1 cellular context compared by ENCODE assay signal in genomic region chr17:7853693-7854043, GRCh38.
TF ChIP-seq lines count a peak whose summit lies in the region.

No MANE protein-coding gene starts in this region.

TF ChIP-seq in IMR-90, 13 proteins besides CTCF, POLR2A, EP300 and RAD21:
- TF ChIP-seq MAFK (IDR thresholded peaks at IDR 0.05; ENCODE audit: low read depth, low read length), result no peak
- no peak for TF ChIP-seq RFX5 (IDR thresholded peaks at IDR 0.05; ENCODE audit: low read depth, low read length)
- TF ChIP-seq CHD1 (IDR thresholded peaks at IDR 0.05; ENCODE audit: low read depth, low read length), result no peak
- TF ChIP-seq MAZ (IDR thresholded peaks at IDR 0.05; ENCODE audit: borderline replicate concordance, low read depth, low read length), result no peak
- TF ChIP-seq RCOR1 (IDR thresholded peaks at IDR 0.05; ENCODE audit: insufficient replicate concordance, low read length), result no peak
- no peak for TF ChIP-seq NFE2L2 (IDR thresholded peaks at IDR 0.05; ENCODE audit: low read depth, low read length)
- TF ChIP-seq BHLHE40 (IDR thresholded peaks at IDR 0.05; ENCODE audit: low read depth, low read length), result no peak
TF ChIP-seq in IMR-90: peak in this region for 0.
